In the genomic region with DNA sequence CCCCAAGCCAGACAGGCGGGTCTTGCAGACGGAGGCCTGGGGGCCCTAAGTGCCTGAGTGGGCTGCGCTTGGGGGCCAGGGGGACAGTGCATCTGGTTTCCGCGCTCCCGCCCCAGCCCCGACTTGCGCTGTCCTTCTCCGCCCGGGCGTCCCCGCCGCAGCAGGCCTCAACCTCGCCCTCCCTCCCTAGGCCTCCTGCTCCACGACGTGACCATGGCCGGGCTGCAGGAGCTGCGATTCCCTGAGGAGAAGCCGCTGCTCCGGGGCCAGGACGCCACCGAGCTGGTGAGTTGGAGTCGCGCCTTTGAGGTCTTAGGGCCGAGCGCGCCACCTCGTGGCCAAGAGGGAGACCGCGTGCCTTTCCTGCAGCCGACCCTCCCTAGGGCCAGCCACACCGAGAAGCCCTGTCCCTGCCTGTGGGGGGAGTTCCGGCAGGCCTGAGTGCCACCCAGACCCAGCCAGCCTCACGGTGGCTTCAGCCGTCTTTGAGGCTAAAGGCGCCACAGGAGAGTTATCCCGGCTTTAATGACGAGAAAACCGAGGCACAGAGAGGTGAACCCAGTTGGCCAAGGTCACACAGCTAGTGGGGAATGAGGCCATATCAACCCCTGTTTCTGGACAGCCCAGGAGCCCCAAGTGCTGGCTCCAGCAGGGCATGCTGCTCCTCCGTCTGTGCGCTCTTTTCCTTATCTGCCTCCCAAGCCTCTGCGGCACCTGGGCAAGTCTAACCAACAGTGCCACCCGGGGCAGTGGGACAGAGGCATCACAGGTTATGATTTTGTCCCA, we compare ENCODE assay signal across 1 cellular context.
TF ChIP-seq lines count a peak whose summit lies in the region.

No MANE protein-coding gene starts in this region.

TF ChIP-seq in HepG2, 621 proteins besides CTCF, POLR2A, EP300 and RAD21 (continued from another document and continues in another):
- TF ChIP-seq, protein P1, sequence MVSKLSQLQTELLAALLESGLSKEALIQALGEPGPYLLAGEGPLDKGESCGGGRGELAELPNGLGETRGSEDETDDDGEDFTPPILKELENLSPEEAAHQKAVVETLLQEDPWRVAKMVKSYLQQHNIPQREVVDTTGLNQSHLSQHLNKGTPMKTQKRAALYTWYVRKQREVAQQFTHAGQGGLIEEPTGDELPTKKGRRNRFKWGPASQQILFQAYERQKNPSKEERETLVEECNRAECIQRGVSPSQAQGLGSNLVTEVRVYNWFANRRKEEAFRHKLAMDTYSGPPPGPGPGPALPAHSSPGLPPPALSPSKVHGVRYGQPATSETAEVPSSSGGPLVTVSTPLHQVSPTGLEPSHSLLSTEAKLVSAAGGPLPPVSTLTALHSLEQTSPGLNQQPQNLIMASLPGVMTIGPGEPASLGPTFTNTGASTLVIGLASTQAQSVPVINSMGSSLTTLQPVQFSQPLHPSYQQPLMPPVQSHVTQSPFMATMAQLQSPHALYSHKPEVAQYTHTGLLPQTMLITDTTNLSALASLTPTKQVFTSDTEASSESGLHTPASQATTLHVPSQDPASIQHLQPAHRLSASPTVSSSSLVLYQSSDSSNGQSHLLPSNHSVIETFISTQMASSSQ (IDR thresholded peaks at IDR 0.05; ENCODE audit: low read depth): no peak
- TF ChIP-seq, protein P1 (CRISPR knock-in tag; IDR thresholded peaks at IDR 0.05; ENCODE audit: borderline replicate concordance): no peak
- TF ChIP-seq ZNF746 (CRISPR knock-in tag; IDR thresholded peaks at IDR 0.05): peak; percentile 23; the same call in 1 of the 2 replicates
- TF ChIP-seq, protein P2, sequence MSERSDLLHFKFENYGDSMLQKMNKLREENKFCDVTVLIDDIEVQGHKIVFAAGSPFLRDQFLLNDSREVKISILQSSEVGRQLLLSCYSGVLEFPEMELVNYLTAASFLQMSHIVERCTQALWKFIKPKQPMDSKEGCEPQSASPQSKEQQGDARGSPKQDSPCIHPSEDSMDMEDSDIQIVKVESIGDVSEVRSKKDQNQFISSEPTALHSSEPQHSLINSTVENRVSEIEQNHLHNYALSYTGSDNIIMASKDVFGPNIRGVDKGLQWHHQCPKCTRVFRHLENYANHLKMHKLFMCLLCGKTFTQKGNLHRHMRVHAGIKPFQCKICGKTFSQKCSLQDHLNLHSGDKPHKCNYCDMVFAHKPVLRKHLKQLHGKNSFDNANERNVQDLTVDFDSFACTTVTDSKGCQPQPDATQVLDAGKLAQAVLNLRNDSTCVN (CRISPR knock-in tag; IDR thresholded peaks at IDR 0.05; ENCODE audit: borderline replicate concordance): 0 out of 2 replicates have a peak, but pooled peaks have one; percentile 30
- TF ChIP-seq NAIF1 (CRISPR knock-in tag; IDR thresholded peaks at IDR 0.05; ENCODE audit: borderline replicate concordance): no peak
- no peak for TF ChIP-seq FOXK2 (IDR thresholded peaks at IDR 0.05)
- TF ChIP-seq ZSCAN31 (CRISPR knock-in tag; IDR thresholded peaks at IDR 0.05; ENCODE audit: low read depth): 0 out of 2 replicates have a peak, but pooled peaks have one; percentile 48
- TF ChIP-seq NFYB (CRISPR knock-in tag; IDR thresholded peaks at IDR 0.05): no peak
- no peak for TF ChIP-seq DDIT3 (CRISPR knock-in tag; IDR thresholded peaks at IDR 0.05)
- TF ChIP-seq IRF2 (CRISPR knock-in tag; IDR thresholded peaks at IDR 0.05): peak; percentile 50; the same call in 1 of the 2 replicates
- no peak for TF ChIP-seq JUND (CRISPR knock-in tag; IDR thresholded peaks at IDR 0.05)
- TF ChIP-seq KLF16 (CRISPR knock-in tag; IDR thresholded peaks at IDR 0.05): peak in 1 of 2 experiments; percentile 42; a peak in 1 of 4 replicates
- no peak for TF ChIP-seq ISL2 (CRISPR knock-in tag; IDR thresholded peaks at IDR 0.05)
- no peak for TF ChIP-seq RFX5 (IDR thresholded peaks at IDR 0.05; ENCODE audit: low read depth, low read length)
- TF ChIP-seq GTF3A (CRISPR knock-in tag; conservative IDR thresholded peaks at IDR 0.05): no peak
- TF ChIP-seq, protein P3, sequence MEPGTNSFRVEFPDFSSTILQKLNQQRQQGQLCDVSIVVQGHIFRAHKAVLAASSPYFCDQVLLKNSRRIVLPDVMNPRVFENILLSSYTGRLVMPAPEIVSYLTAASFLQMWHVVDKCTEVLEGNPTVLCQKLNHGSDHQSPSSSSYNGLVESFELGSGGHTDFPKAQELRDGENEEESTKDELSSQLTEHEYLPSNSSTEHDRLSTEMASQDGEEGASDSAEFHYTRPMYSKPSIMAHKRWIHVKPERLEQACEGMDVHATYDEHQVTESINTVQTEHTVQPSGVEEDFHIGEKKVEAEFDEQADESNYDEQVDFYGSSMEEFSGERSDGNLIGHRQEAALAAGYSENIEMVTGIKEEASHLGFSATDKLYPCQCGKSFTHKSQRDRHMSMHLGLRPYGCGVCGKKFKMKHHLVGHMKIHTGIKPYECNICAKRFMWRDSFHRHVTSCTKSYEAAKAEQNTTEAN (CRISPR knock-in tag; conservative IDR thresholded peaks at IDR 0.05): no peak
- TF ChIP-seq, protein P4, sequence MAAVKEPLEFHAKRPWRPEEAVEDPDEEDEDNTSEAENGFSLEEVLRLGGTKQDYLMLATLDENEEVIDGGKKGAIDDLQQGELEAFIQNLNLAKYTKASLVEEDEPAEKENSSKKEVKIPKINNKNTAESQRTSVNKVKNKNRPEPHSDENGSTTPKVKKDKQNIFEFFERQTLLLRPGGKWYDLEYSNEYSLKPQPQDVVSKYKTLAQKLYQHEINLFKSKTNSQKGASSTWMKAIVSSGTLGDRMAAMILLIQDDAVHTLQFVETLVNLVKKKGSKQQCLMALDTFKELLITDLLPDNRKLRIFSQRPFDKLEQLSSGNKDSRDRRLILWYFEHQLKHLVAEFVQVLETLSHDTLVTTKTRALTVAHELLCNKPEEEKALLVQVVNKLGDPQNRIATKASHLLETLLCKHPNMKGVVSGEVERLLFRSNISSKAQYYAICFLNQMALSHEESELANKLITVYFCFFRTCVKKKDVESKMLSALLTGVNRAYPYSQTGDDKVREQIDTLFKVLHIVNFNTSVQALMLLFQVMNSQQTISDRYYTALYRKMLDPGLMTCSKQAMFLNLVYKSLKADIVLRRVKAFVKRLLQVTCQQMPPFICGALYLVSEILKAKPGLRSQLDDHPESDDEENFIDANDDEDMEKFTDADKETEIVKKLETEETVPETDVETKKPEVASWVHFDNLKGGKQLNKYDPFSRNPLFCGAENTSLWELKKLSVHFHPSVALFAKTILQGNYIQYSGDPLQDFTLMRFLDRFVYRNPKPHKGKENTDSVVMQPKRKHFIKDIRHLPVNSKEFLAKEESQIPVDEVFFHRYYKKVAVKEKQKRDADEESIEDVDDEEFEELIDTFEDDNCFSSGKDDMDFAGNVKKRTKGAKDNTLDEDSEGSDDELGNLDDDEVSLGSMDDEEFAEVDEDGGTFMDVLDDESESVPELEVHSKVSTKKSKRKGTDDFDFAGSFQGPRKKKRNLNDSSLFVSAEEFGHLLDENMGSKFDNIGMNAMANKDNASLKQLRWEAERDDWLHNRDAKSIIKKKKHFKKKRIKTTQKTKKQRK (IDR thresholded peaks at IDR 0.05; ENCODE audit: low read length): no peak
- no peak; the same call in 1 of the 2 replicates for TF ChIP-seq ZNF614 (CRISPR knock-in tag; IDR thresholded peaks at IDR 0.05; ENCODE audit: borderline replicate concordance)
- TF ChIP-seq SMC3 (IDR thresholded peaks at IDR 0.05; ENCODE audit: low read length): peak; percentile 68; the same call in 1 of the 2 replicates
- no peak for TF ChIP-seq ZNF749 (CRISPR knock-in tag; IDR thresholded peaks at IDR 0.05; ENCODE audit: borderline replicate concordance)
- peak; percentile 25; the same call in 1 of the 2 replicates for TF ChIP-seq ZFY (CRISPR knock-in tag; IDR thresholded peaks at IDR 0.05)
- TF ChIP-seq ZNF598 (CRISPR knock-in tag; IDR thresholded peaks at IDR 0.05; ENCODE audit: borderline replicate concordance): peak; percentile 35; the same call in 1 of the 2 replicates
- TF ChIP-seq TBX3 (IDR thresholded peaks at IDR 0.05; ENCODE audit: borderline replicate concordance): no peak
- TF ChIP-seq YEATS2 (CRISPR knock-in tag; IDR thresholded peaks at IDR 0.05; ENCODE audit: borderline replicate concordance): no peak
- TF ChIP-seq, protein P5, sequence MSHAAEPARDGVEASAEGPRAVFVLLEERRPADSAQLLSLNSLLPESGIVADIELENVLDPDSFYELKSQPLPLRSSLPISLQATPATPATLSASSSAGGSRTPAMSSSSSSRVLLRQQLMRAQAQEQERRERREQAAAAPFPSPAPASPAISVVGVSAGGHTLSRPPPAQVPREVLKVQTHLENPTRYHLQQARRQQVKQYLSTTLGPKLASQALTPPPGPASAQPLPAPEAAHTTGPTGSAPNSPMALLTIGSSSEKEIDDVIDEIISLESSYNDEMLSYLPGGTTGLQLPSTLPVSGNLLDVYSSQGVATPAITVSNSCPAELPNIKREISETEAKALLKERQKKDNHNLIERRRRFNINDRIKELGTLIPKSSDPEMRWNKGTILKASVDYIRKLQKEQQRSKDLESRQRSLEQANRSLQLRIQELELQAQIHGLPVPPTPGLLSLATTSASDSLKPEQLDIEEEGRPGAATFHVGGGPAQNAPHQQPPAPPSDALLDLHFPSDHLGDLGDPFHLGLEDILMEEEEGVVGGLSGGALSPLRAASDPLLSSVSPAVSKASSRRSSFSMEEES (CRISPR knock-in tag; IDR thresholded peaks at IDR 0.05): no peak
- no peak for TF ChIP-seq ZKSCAN5 (CRISPR knock-in tag; IDR thresholded peaks at IDR 0.05)
- TF ChIP-seq ZNF577 (CRISPR knock-in tag; IDR thresholded peaks at IDR 0.05; ENCODE audit: borderline replicate concordance, low read depth): no peak
- no peak for TF ChIP-seq ZNF44 (CRISPR knock-in tag; IDR thresholded peaks at IDR 0.05)
- no peak for TF ChIP-seq ZNF101 (CRISPR knock-in tag; IDR thresholded peaks at IDR 0.05; ENCODE audit: borderline replicate concordance, low read depth)
- peak; percentile 31; the same call in 1 of the 2 replicates for TF ChIP-seq ZNF605 (CRISPR knock-in tag; IDR thresholded peaks at IDR 0.05)
- no peak for TF ChIP-seq HBP1 (CRISPR knock-in tag; IDR thresholded peaks at IDR 0.05; ENCODE audit: low read depth)
- TF ChIP-seq ZBTB44 (CRISPR knock-in tag; IDR thresholded peaks at IDR 0.05): no peak
- TF ChIP-seq AKAP8 (CRISPR knock-in tag; IDR thresholded peaks at IDR 0.05): no peak
- TF ChIP-seq YY1 (IDR thresholded peaks at IDR 0.05; ENCODE audit: insufficient read depth, insufficient replicate concordance, low read depth, low read length): peak; percentile 70
- TF ChIP-seq ZNF615 (CRISPR knock-in tag; IDR thresholded peaks at IDR 0.05; ENCODE audit: borderline replicate concordance): no peak
- peak; percentile 62 for TF ChIP-seq GABPB1 (CRISPR knock-in tag; IDR thresholded peaks at IDR 0.05)
- TF ChIP-seq BATF2 (CRISPR knock-in tag; IDR thresholded peaks at IDR 0.05): no peak
- TF ChIP-seq, protein P6, sequence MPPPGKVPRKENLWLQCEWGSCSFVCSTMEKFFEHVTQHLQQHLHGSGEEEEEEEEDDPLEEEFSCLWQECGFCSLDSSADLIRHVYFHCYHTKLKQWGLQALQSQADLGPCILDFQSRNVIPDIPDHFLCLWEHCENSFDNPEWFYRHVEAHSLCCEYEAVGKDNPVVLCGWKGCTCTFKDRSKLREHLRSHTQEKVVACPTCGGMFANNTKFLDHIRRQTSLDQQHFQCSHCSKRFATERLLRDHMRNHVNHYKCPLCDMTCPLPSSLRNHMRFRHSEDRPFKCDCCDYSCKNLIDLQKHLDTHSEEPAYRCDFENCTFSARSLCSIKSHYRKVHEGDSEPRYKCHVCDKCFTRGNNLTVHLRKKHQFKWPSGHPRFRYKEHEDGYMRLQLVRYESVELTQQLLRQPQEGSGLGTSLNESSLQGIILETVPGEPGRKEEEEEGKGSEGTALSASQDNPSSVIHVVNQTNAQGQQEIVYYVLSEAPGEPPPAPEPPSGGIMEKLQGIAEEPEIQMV (CRISPR knock-in tag; IDR thresholded peaks at IDR 0.05; ENCODE audit: low read depth): peak; percentile 46; the same call in 1 of the 2 replicates
- TF ChIP-seq FOXP1 (IDR thresholded peaks at IDR 0.05): no peak
- no peak for TF ChIP-seq FOXP1 (CRISPR knock-in tag; IDR thresholded peaks at IDR 0.05)
- peak; percentile 87 for TF ChIP-seq JARID2 (CRISPR knock-in tag; IDR thresholded peaks at IDR 0.05; ENCODE audit: insufficient replicate concordance)
